In genomic region chrX:149505671-149506070, GRCh38 we compare ENCODE assay signal across 12 cellular contexts. TPM values are rescaled to one million over a fixed set of nuclear protein-coding genes. Genes with fewer than 3 reads are reported as not detected.
A peak's percentile ranks its signal among the peaks of the same experiment; 100 is the strongest.
DNase-seq lines count a peak whose midpoint lies in the region; ATAC-seq and TF ChIP-seq lines count a peak whose summit lies in the region.
"Had no signal": no experiment of that assay in that cellular context is flagged by ENCODE, and none has a peak within 500 bp of the region (broad histone marks: within the 10 kb centered on the region; RNA-seq: fewer than 3 reads in every experiment).

No MANE protein-coding gene starts in this region.

- peaks cover 34% of the 10 kb centered on the region for H3K4me1 Mint-ChIP-seq in T-helper 1 cell treated with Interleukin-12 subunit alpha and Interleukin-12 subunit beta and Interleukin-4 antibody, amounts not matched to agents 30 μg/mL and 1 μg/mL, for 36 hours (ENCODE audit: low read depth)
- H3K4me1 Mint-ChIP-seq in activated CD8-positive, alpha-beta T cell treated with anti-CD3 and anti-CD28 coated beads for 36 hours (ENCODE audit: low read depth): peaks cover 29% of the 10 kb centered on the region

- H3K4me3 ChIP-seq in stomach: peak overlapping the region; percentile 55 to 62 (median 58)

- H3K27ac Mint-ChIP-seq in T-helper 1 cell treated with Interleukin-12 subunit alpha and Interleukin-12 subunit beta and Interleukin-4 antibody, amounts not matched to agents 30 μg/mL and 1 μg/mL, for 36 hours: peak overlapping the region; percentile 96
- peak overlapping the region; percentile 89 for H3K27ac Mint-ChIP-seq in activated CD8-positive, alpha-beta T cell treated with anti-CD3 and anti-CD28 coated beads for 36 hours

- TF ChIP-seq CTCF in activated CD8-positive, alpha-beta T cell treated with anti-CD3 and anti-CD28 coated beads for 36 hours (IDR thresholded peaks at IDR 0.05): no peak
- no peak for TF ChIP-seq CTCF in stomach (IDR thresholded peaks at IDR 0.05)

- peaks cover 0 to 26% (median 11%) of the 10 kb centered on the region in 4 donors for H3K4me1 ChIP-seq in stomach

- H3K36me3 ChIP-seq in stomach: peaks cover 4 to 17% (median 15%) of the 10 kb centered on the region in 4 donors

- H3K4me3 Mint-ChIP-seq in T-helper 1 cell treated with Interleukin-12 subunit alpha and Interleukin-12 subunit beta and Interleukin-4 antibody, amounts not matched to agents 30 μg/mL and 1 μg/mL, for 36 hours: peak overlapping the region; percentile 91
- H3K4me3 Mint-ChIP-seq in activated CD8-positive, alpha-beta T cell treated with anti-CD3 and anti-CD28 coated beads for 36 hours: peak overlapping the region; percentile 92

- intact Hi-C loops in activated CD8-positive, alpha-beta T cell treated with anti-CD3 and anti-CD28 coated beads for 36 hours (cut with micrococcal nuclease): loop anchor here (10.0 kb wide), 1 partner anchor 429 kb away; the partner anchor contains the start of gene EOLA2
- intact Hi-C loops in stomach (cut with DNase I; ENCODE audit: low total_unique reads): no loop called here

- peak overlapping the region in 4 of 5 donors; percentile 88 to 93 (median 90) for H3K27ac ChIP-seq in stomach

- CTCF ChIA-PET in activated CD8-positive, alpha-beta T cell treated with anti-CD3 and anti-CD28 coated beads for 36 hours (lab: Charles Lee): no interaction called here

- H3K27me3 Mint-ChIP-seq in T-helper 1 cell treated with Interleukin-12 subunit alpha and Interleukin-12 subunit beta and Interleukin-4 antibody, amounts not matched to agents 30 μg/mL and 1 μg/mL, for 36 hours (ENCODE audit: low read depth): peaks cover 4% of the 10 kb centered on the region
- no peaks in the 10 kb centered on the region for H3K27me3 Mint-ChIP-seq in activated CD8-positive, alpha-beta T cell treated with anti-CD3 and anti-CD28 coated beads for 36 hours

- ATAC-seq in activated CD8-positive, alpha-beta T cell treated with anti-CD3 and anti-CD28 coated beads for 36 hours: no peak
- ATAC-seq in esophagus mucosa: no peak

- TF ChIP-seq POLR2A in stomach (IDR thresholded peaks at IDR 0.05): no peak

- DNase-seq in T-helper 1 cell (no peak), islet precursor cell (peak; percentile 28), stomach (no peak), DMS53 (lab: John Stamatoyannopoulos, UW) (no peak), glomerular visceral epithelial cell (ENCODE audit: extremely low spot score) (no peak)
- no peak for DNase-seq in activated CD8-positive, alpha-beta T cell treated with anti-CD3 and anti-CD28 coated beads for 36 hours

- POLR2A ChIA-PET in activated CD8-positive, alpha-beta T cell treated with anti-CD3 and anti-CD28 coated beads for 36 hours (lab: Charles Lee): interaction anchor here (1.4 kb wide), 2 partner anchors 12 to 35 kb away, joined by 4 to 5 read pairs; partner anchors contain the start of gene EOLA1

- H3K36me3 Mint-ChIP-seq in T-helper 1 cell treated with Interleukin-12 subunit alpha and Interleukin-12 subunit beta and Interleukin-4 antibody, amounts not matched to agents 30 μg/mL and 1 μg/mL, for 36 hours (ENCODE audit: low read depth): peaks cover 10% of the 10 kb centered on the region
- H3K36me3 Mint-ChIP-seq in activated CD8-positive, alpha-beta T cell treated with anti-CD3 and anti-CD28 coated beads for 36 hours (ENCODE audit: low read depth): peaks cover 6% of the 10 kb centered on the region

- H3K27me3 ChIP-seq in stomach: no peaks in the 10 kb centered on the region

- WGBS in stomach, 5 donors: 79 to 89% (median 86%) methylated on average over 9 of the region's 9 CpGs

- H3K9me3 ChIP-seq in stomach: no peaks in the 10 kb centered on the region

- no peak for TF ChIP-seq EP300 in stomach (IDR thresholded peaks at IDR 0.05)

- H3K9me3 Mint-ChIP-seq in T-helper 1 cell treated with Interleukin-12 subunit alpha and Interleukin-12 subunit beta and Interleukin-4 antibody, amounts not matched to agents 30 μg/mL and 1 μg/mL, for 36 hours: no peaks in the 10 kb centered on the region
- H3K9me3 Mint-ChIP-seq in activated CD8-positive, alpha-beta T cell treated with anti-CD3 and anti-CD28 coated beads for 36 hours: no peaks in the 10 kb centered on the region

RNA-seq across cellular contexts. Expression of gene IDS, which starts 0.6 kb away (rescaled TPM):
- total RNA-seq in activated CD8-positive, alpha-beta T cell treated with anti-CD3 and anti-CD28 coated beads for 36 hours: 10 to 100 TPM; 44.8 to 50.6 TPM
- total RNA-seq in stomach (100 to 1,000 TPM in 1 of 5 donors, 10 to 100 TPM in 3, 1 to 10 TPM in 1; 8.7 to 138 (median 66.4) TPM), esophagus mucosa (23.2 TPM)
- polyA plus RNA-seq in stomach: 10 to 100 TPM; 18.0 to 50.4 (median 32.9) TPM

RNA-seq across cellular contexts. Expression of gene EOLA1, which starts 35.1 kb away (rescaled TPM):
- total RNA-seq in activated CD8-positive, alpha-beta T cell treated with anti-CD3 and anti-CD28 coated beads for 36 hours: 10 to 100 TPM; 60.3 to 60.7 TPM
- 10 to 100 TPM in 3 of 5 donors, 1 to 10 TPM in 2; 1.2 to 23.5 (median 13.4) TPM for total RNA-seq in stomach
- polyA plus RNA-seq in stomach: 10 to 100 TPM; 17.9 to 27.0 (median 21.5) TPM
- 14.6 TPM for total RNA-seq in esophagus mucosa

RNA-seq across cellular contexts. Expression of gene HSFX3, which starts 44.1 kb away (rescaled TPM):
- not detected for total RNA-seq in activated CD8-positive, alpha-beta T cell treated with anti-CD3 and anti-CD28 coated beads for 36 hours
- under 1 TPM in 1 of 5 donors, not detected in 4; 0.72 TPM for total RNA-seq in stomach
- not detected for polyA plus RNA-seq in stomach
- not detected for total RNA-seq in esophagus mucosa
- total RNA-seq: A172, endothelial cell of umbilical vein, occipital lobe, subcutaneous adipose tissue had no signal
- polyA plus RNA-seq: endothelial cell of umbilical vein had no signal
